ENCODE assay signal across 21 cellular contexts in genomic region chr14:101177301-101178055, GRCh38.
DNase-seq lines count a peak whose midpoint lies in the region; TF ChIP-seq lines count a peak whose summit lies in the region.
"Had no signal": no experiment of that assay in that cellular context is flagged by ENCODE, and none has a peak within 500 bp of the region (broad histone marks: within the 10 kb centered on the region; RNA-seq: fewer than 3 reads in every experiment).

No MANE protein-coding gene starts in this region.

- intact Hi-C loops in activated CD4-positive, alpha-beta memory T cell treated with anti-CD3 and anti-CD28 coated beads for 36 hours (cut with micrococcal nuclease) = no loop called here

- H3F3A ChIP-seq in smooth muscle cell (ENCODE audit: low read depth) = no peaks in the 10 kb centered on the region

- no peak overlapping the region for H3K4me3 Mint-ChIP-seq in activated CD4-positive, alpha-beta memory T cell treated with anti-CD3 and anti-CD28 coated beads, Interleukin-2, amount 10 ng/mL, durations not matched to agents 7 days and 5 days
- H3K4me3 Mint-ChIP-seq in activated CD4-positive, alpha-beta memory T cell treated with anti-CD3 and anti-CD28 coated beads for 36 hours = no peak overlapping the region
- H3K4me3 Mint-ChIP-seq in chondrocyte (ENCODE audit: unreplicated experiment) = no peak overlapping the region
- H3K4me3 Mint-ChIP-seq in nephron = no peak overlapping the region
- H3K4me3 Mint-ChIP-seq: activated T-cell treated with anti-CD3 and anti-CD28 coated beads, Interleukin-2, amount 50 U/mL, for 24 hours; type B pancreatic cell had no signal

- H3K9me3 Mint-ChIP-seq in activated CD4-positive, alpha-beta memory T cell treated with anti-CD3 and anti-CD28 coated beads, Interleukin-2, amount 10 ng/mL, durations not matched to agents 7 days and 5 days = no peaks in the 10 kb centered on the region
- H3K9me3 Mint-ChIP-seq in activated CD4-positive, alpha-beta memory T cell treated with anti-CD3 and anti-CD28 coated beads for 36 hours = peaks cover 3% of the 10 kb centered on the region
- H3K9me3 Mint-ChIP-seq in chondrocyte (ENCODE audit: low read depth) = peaks cover 22% of the 10 kb centered on the region
- H3K9me3 Mint-ChIP-seq in nephron = peaks cover 21% of the 10 kb centered on the region
- H3K9me3 Mint-ChIP-seq: activated T-cell treated with anti-CD3 and anti-CD28 coated beads, Interleukin-2, amount 50 U/mL, for 24 hours; type B pancreatic cell had no signal

- DNase-seq in activated CD4-positive, alpha-beta memory T cell treated with anti-CD3 and anti-CD28 coated beads, Interleukin-2, amount 10 ng/mL, durations not matched to agents 7 days and 5 days = peak; percentile 9
- no peak for DNase-seq in activated CD4-positive, alpha-beta memory T cell treated with anti-CD3 and anti-CD28 coated beads for 36 hours
- DNase-seq in chondrocyte (ENCODE audit: low spot score) = peak; percentile 78
- DNase-seq in smooth muscle cell (lab: John Stamatoyannopoulos, UW; ENCODE audit: unreplicated experiment) = no peak
- DNase-seq in KG1 (lab: John Stamatoyannopoulos, UW) = no peak
- DNase-seq in kidney glomerular epithelial cell (lab: John Stamatoyannopoulos, UW) = no peak
- no peak for DNase-seq in stimulated activated naive CD4-positive, alpha-beta T cell treated with Interleukin-2 at 50 U/mL for 16 hours (lab: John Stamatoyannopoulos, UW)
- DNase-seq: activated CD4-positive, CD25-positive, alpha-beta regulatory T cell treated with anti-CD3 and anti-CD28 coated beads, Interleukin-2, amount 50 U/mL, for 72 hours; activated naive CD4-positive, alpha-beta T cell; activated T-cell treated with anti-CD3 and anti-CD28 coated beads, Interleukin-2, amount 50 U/mL, for 24 hours; AML-193; DMS53; GDM1; naive B cell; NCI-H510A; PC-3 had no signal

- H4K20me1 ChIP-seq in smooth muscle cell (ENCODE audit: low read depth) = no peaks in the 10 kb centered on the region

- H3K4me1 ChIP-seq in smooth muscle cell (ENCODE audit: low read depth) = peaks cover 3% of the 10 kb centered on the region
- H3K4me1 ChIP-seq: breast epithelium had no signal

- 22% methylated on average over 24 of the region's 24 CpGs for WGBS in smooth muscle cell (ENCODE audit: low lambda C conversion rate)

- no peaks in the 10 kb centered on the region for H3K36me3 Mint-ChIP-seq in activated CD4-positive, alpha-beta memory T cell treated with anti-CD3 and anti-CD28 coated beads, Interleukin-2, amount 10 ng/mL, durations not matched to agents 7 days and 5 days (ENCODE audit: low read depth)
- H3K36me3 Mint-ChIP-seq in activated CD4-positive, alpha-beta memory T cell treated with anti-CD3 and anti-CD28 coated beads for 36 hours = no peaks in the 10 kb centered on the region
- H3K36me3 Mint-ChIP-seq in chondrocyte (ENCODE audit: low read depth) (peaks cover 2% of the 10 kb centered on the region), nephron (ENCODE audit: low read depth) (peaks cover 4% of the 10 kb centered on the region)
- H3K36me3 Mint-ChIP-seq: type B pancreatic cell had no signal

- no peak overlapping the region for H3K9ac ChIP-seq in smooth muscle cell (ENCODE audit: low read depth)

- H3K4me2 ChIP-seq in smooth muscle cell = peak overlapping the region; percentile 52

- POLR2A ChIA-PET in activated CD4-positive, alpha-beta memory T cell treated with anti-CD3 and anti-CD28 coated beads, Interleukin-2, amount 10 ng/mL, durations not matched to agents 7 days and 5 days (lab: Charles Lee) = no interaction called here
- POLR2A ChIA-PET in activated CD4-positive, alpha-beta memory T cell treated with anti-CD3 and anti-CD28 coated beads for 36 hours (lab: Charles Lee) = no interaction called here

- no peak overlapping the region for H3K4me3 ChIP-seq in smooth muscle cell
- H3K4me3 ChIP-seq: breast epithelium had no signal

- no peaks in the 10 kb centered on the region for H3K9me3 ChIP-seq in smooth muscle cell (replicated peaks; ENCODE audit: low read depth)

- no peaks in the 10 kb centered on the region for H3K27me3 Mint-ChIP-seq in activated CD4-positive, alpha-beta memory T cell treated with anti-CD3 and anti-CD28 coated beads, Interleukin-2, amount 10 ng/mL, durations not matched to agents 7 days and 5 days
- H3K27me3 Mint-ChIP-seq in activated CD4-positive, alpha-beta memory T cell treated with anti-CD3 and anti-CD28 coated beads for 36 hours = no peaks in the 10 kb centered on the region
- no peaks in the 10 kb centered on the region for H3K27me3 Mint-ChIP-seq in chondrocyte (ENCODE audit: low read depth)
- H3K27me3 Mint-ChIP-seq in nephron (ENCODE audit: low read depth) = peaks cover 8% of the 10 kb centered on the region
- H3K27me3 Mint-ChIP-seq: type B pancreatic cell had no signal

- CTCF ChIA-PET in activated CD4-positive, alpha-beta memory T cell treated with anti-CD3 and anti-CD28 coated beads, Interleukin-2, amount 10 ng/mL, durations not matched to agents 7 days and 5 days (lab: Charles Lee) = no interaction called here
- CTCF ChIA-PET in activated CD4-positive, alpha-beta memory T cell treated with anti-CD3 and anti-CD28 coated beads for 36 hours (lab: Charles Lee) = no interaction called here

- H3K27me3 ChIP-seq in smooth muscle cell (ENCODE audit: low read depth) = no peaks in the 10 kb centered on the region

- H2AFZ ChIP-seq in smooth muscle cell (ENCODE audit: low read depth) = peak overlapping the region; percentile 50

- H3K27ac Mint-ChIP-seq in activated CD4-positive, alpha-beta memory T cell treated with anti-CD3 and anti-CD28 coated beads, Interleukin-2, amount 10 ng/mL, durations not matched to agents 7 days and 5 days = no peak overlapping the region
- no peak overlapping the region for H3K27ac Mint-ChIP-seq in activated CD4-positive, alpha-beta memory T cell treated with anti-CD3 and anti-CD28 coated beads for 36 hours
- H3K27ac Mint-ChIP-seq in chondrocyte (ENCODE audit: unreplicated experiment) (no peak overlapping the region), nephron (peak overlapping the region; percentile 93 to 99 (median 97))
- H3K27ac Mint-ChIP-seq: activated T-cell treated with anti-CD3 and anti-CD28 coated beads, Interleukin-2, amount 50 U/mL, for 24 hours; progenitor cell of endocrine pancreas; type B pancreatic cell had no signal

- H3K79me2 ChIP-seq in smooth muscle cell (ENCODE audit: low read depth) = no peaks in the 10 kb centered on the region

- no peak for TF ChIP-seq CTCF in chondrocyte (IDR thresholded peaks at IDR 0.05)
- no peak for TF ChIP-seq CTCF in nephron (IDR thresholded peaks at IDR 0.05; ENCODE audit: unreplicated experiment in 3 of 3)
- no peak for TF ChIP-seq CTCF in smooth muscle cell (IDR thresholded peaks at IDR 0.05; ENCODE audit: borderline replicate concordance, insufficient read depth, poor library complexity, severe bottlenecking)

- peak overlapping the region; percentile 72 for H3K27ac ChIP-seq in smooth muscle cell (ENCODE audit: low read depth)
- H3K27ac ChIP-seq: breast epithelium, HL-60 had no signal

- H3K4me1 Mint-ChIP-seq in activated CD4-positive, alpha-beta memory T cell treated with anti-CD3 and anti-CD28 coated beads, Interleukin-2, amount 10 ng/mL, durations not matched to agents 7 days and 5 days = no peaks in the 10 kb centered on the region
- H3K4me1 Mint-ChIP-seq in activated CD4-positive, alpha-beta memory T cell treated with anti-CD3 and anti-CD28 coated beads for 36 hours (ENCODE audit: low read depth) = no peaks in the 10 kb centered on the region
- H3K4me1 Mint-ChIP-seq in chondrocyte (ENCODE audit: low read depth) (no peaks in the 10 kb centered on the region), nephron (peaks cover 38% of the 10 kb centered on the region)
- H3K4me1 Mint-ChIP-seq: naive B cell had no signal

- H3K36me3 ChIP-seq in smooth muscle cell (ENCODE audit: low read depth) = no peaks in the 10 kb centered on the region
- H3K36me3 ChIP-seq: breast epithelium had no signal

Comparison
In these comparisons a context has a peak if more than half of its experiments do, and no peak if none do; other contexts are left out.
1. DNase-seq: peak in activated CD4-positive, alpha-beta memory T cell treated with anti-CD3 and anti-CD28 coated beads, Interleukin-2, amount 10 ng/mL, durations not matched to agents 7 days and 5 days (single experiment) and chondrocyte (single experiment); none in activated CD4-positive, alpha-beta memory T cell treated with anti-CD3 and anti-CD28 coated beads for 36 hours (single experiment), smooth muscle cell (single experiment), KG1 (single experiment), kidney glomerular epithelial cell (single experiment) and stimulated activated naive CD4-positive, alpha-beta T cell treated with Interleukin-2 at 50 U/mL for 16 hours (single experiment).
2. H3K27ac Mint-ChIP-seq: peak in nephron (3 of 3); none in activated CD4-positive, alpha-beta memory T cell treated with anti-CD3 and anti-CD28 coated beads, Interleukin-2, amount 10 ng/mL, durations not matched to agents 7 days and 5 days (single experiment), activated CD4-positive, alpha-beta memory T cell treated with anti-CD3 and anti-CD28 coated beads for 36 hours (single experiment) and chondrocyte (single experiment).